ENCODE assay signal across 1 cellular context in the genomic region with DNA sequence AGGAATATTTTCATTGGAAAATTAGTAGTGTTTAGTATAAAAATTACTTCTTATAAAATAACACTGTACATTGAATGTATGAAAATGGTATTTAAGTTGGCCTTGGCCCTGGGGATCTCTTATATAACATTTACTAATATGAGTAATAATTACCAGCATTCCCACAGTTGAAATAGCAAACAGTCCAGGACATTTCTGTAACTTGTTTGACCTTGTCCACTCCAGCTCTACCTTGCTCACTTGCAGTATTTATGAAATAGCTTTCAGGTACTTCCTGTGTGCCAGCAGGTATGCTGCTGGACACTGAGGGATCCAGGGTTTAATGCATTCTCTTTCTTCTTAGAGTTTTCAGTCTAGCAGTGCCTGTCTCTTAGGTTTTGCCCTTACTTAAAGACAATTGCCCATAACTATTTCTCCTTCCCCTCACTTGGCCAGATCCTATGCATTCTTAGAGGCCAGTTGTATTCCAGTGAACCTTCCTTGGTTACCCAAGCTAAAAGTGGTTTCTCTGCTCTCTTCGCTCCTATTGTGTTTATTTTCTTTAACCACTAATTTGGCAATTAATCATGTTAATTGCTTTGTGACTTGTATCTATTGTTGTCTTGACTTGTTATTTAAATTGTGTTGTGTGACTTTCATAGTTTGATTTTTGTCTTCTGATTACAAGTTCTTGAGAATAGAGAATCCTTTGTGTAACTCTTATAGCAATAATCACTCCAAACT.
TF ChIP-seq lines count a peak whose summit lies in the region.

No MANE protein-coding gene starts in this region.

TF ChIP-seq in HepG2, 621 proteins besides CTCF, POLR2A, EP300 and RAD21 (continues in another document):
- TF ChIP-seq ONECUT2 (CRISPR knock-in tag; IDR thresholded peaks at IDR 0.05) (no peak), SMAD9 (CRISPR knock-in tag; IDR thresholded peaks at IDR 0.05) (no peak), SNAI1 (CRISPR knock-in tag; IDR thresholded peaks at IDR 0.05; ENCODE audit: borderline replicate concordance) (no peak), NFIC (IDR thresholded peaks at IDR 0.05; ENCODE audit: low read length) (peak; percentile 32; the same call in 1 of the 2 replicates), ZNF232 (CRISPR knock-in tag; IDR thresholded peaks at IDR 0.05; ENCODE audit: borderline replicate concordance) (no peak), ISL2 (CRISPR knock-in tag; IDR thresholded peaks at IDR 0.05) (0 out of 2 replicates have a peak, but pooled peaks have one; percentile 35), BCL6 (CRISPR knock-in tag; IDR thresholded peaks at IDR 0.05) (peak; percentile 63), FOXJ3 (CRISPR knock-in tag; IDR thresholded peaks at IDR 0.05; ENCODE audit: borderline replicate concordance) (peak; percentile 41; the same call in 1 of the 2 replicates), AHDC1 (CRISPR knock-in tag; IDR thresholded peaks at IDR 0.05; ENCODE audit: borderline replicate concordance) (peak; percentile 85; the same call in 1 of the 2 replicates), ZFP82 (CRISPR knock-in tag; IDR thresholded peaks at IDR 0.05; ENCODE audit: borderline replicate concordance) (0 out of 2 replicates have a peak, but pooled peaks have one; percentile 36), HDAC1 (CRISPR knock-in tag; IDR thresholded peaks at IDR 0.05) (peak; percentile 49; the same call in 1 of the 2 replicates), KDM3A (CRISPR knock-in tag; IDR thresholded peaks at IDR 0.05; ENCODE audit: low read depth) (0 out of 2 replicates have a peak, but pooled peaks have one; percentile 44), ATF7 (IDR thresholded peaks at IDR 0.05) (no peak), ATF7 (CRISPR knock-in tag; IDR thresholded peaks at IDR 0.05) (no peak), TCF12 (IDR thresholded peaks at IDR 0.05) (no peak), TCF12 (CRISPR knock-in tag; IDR thresholded peaks at IDR 0.05) (no peak), CREM (IDR thresholded peaks at IDR 0.05) (peak; percentile 26; the same call in 1 of the 2 replicates), CREM (CRISPR knock-in tag; IDR thresholded peaks at IDR 0.05) (no peak), AGO1 (IDR thresholded peaks at IDR 0.05; ENCODE audit: low read depth, low read length, poor library complexity, severe bottlenecking) (no peak), TP53 (CRISPR knock-in tag; conservative IDR thresholded peaks at IDR 0.05) (no peak), AHR (CRISPR knock-in tag; IDR thresholded peaks at IDR 0.05) (no peak), RBM22 (optimal IDR thresholded peaks at IDR 0.05; ENCODE audit: low read length) (no peak), TARDBP (CRISPR knock-in tag; IDR thresholded peaks at IDR 0.05) (peak; percentile 46; the same call in 1 of the 2 replicates), THAP11 (CRISPR knock-in tag; IDR thresholded peaks at IDR 0.05) (peak; percentile 53; the same call in 1 of the 2 replicates), TBL1XR1 (IDR thresholded peaks at IDR 0.05; ENCODE audit: borderline replicate concordance, low read length, partially characterized antibody) (peak; percentile 39), KLF16 (CRISPR knock-in tag; IDR thresholded peaks at IDR 0.05) (peak in 1 of 2 experiments; percentile 69; a peak in 2 of 4 replicates), TOE1 (CRISPR knock-in tag; IDR thresholded peaks at IDR 0.05) (no peak), MIER3 (CRISPR knock-in tag; IDR thresholded peaks at IDR 0.05; ENCODE audit: borderline replicate concordance) (0 out of 2 replicates have a peak, but pooled peaks have one; percentile 55), ELF1 (CRISPR knock-in tag; IDR thresholded peaks at IDR 0.05) (peak; percentile 72), NR2F6 (IDR thresholded peaks at IDR 0.05) (peak; percentile 72), NR2F6 (CRISPR knock-in tag; IDR thresholded peaks at IDR 0.05) (peak; percentile 80), JUND (CRISPR knock-in tag; IDR thresholded peaks at IDR 0.05) (no peak), PBX3 (CRISPR knock-in tag; IDR thresholded peaks at IDR 0.05; ENCODE audit: borderline replicate concordance) (no peak), FOSL1 (CRISPR knock-in tag; IDR thresholded peaks at IDR 0.05; ENCODE audit: borderline replicate concordance) (peak; percentile 12; the same call in 1 of the 2 replicates), ZBTB7B (CRISPR knock-in tag; IDR thresholded peaks at IDR 0.05) (0 out of 2 replicates have a peak, but pooled peaks have one; percentile 28), ZNF382 (CRISPR knock-in tag; IDR thresholded peaks at IDR 0.05; ENCODE audit: borderline replicate concordance) (no peak), PAF1 (CRISPR knock-in tag; IDR thresholded peaks at IDR 0.05) (no peak), SMYD3 (CRISPR knock-in tag; IDR thresholded peaks at IDR 0.05) (peak; percentile 46; the same call in 1 of the 2 replicates), KMT2B (CRISPR knock-in tag; IDR thresholded peaks at IDR 0.05) (0 out of 2 replicates have a peak, but pooled peaks have one; percentile 52), HMG20A (CRISPR knock-in tag; IDR thresholded peaks at IDR 0.05; ENCODE audit: borderline replicate concordance) (peak; percentile 76; the same call in 1 of the 2 replicates), NFE2L1 (CRISPR knock-in tag; IDR thresholded peaks at IDR 0.05; ENCODE audit: borderline replicate concordance) (no peak), ZNF543 (CRISPR knock-in tag; IDR thresholded peaks at IDR 0.05) (0 out of 2 replicates have a peak, but pooled peaks have one; percentile 33), ZMYM4 (CRISPR knock-in tag; IDR thresholded peaks at IDR 0.05) (peak; percentile 67), KLF9 (CRISPR knock-in tag; IDR thresholded peaks at IDR 0.05; ENCODE audit: low read depth) (no peak), DPF2 (CRISPR knock-in tag; IDR thresholded peaks at IDR 0.05; ENCODE audit: borderline replicate concordance, low read depth) (peak; percentile 59; the same call in 1 of the 2 replicates), ZFP36L1 (CRISPR knock-in tag; IDR thresholded peaks at IDR 0.05) (no peak), PHF20 (CRISPR knock-in tag; IDR thresholded peaks at IDR 0.05) (no peak)
- TF ChIP-seq, protein P1, sequence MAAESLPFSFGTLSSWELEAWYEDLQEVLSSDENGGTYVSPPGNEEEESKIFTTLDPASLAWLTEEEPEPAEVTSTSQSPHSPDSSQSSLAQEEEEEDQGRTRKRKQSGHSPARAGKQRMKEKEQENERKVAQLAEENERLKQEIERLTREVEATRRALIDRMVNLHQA (CRISPR knock-in tag; IDR thresholded peaks at IDR 0.05), result no peak
- TF ChIP-seq, protein P2, sequence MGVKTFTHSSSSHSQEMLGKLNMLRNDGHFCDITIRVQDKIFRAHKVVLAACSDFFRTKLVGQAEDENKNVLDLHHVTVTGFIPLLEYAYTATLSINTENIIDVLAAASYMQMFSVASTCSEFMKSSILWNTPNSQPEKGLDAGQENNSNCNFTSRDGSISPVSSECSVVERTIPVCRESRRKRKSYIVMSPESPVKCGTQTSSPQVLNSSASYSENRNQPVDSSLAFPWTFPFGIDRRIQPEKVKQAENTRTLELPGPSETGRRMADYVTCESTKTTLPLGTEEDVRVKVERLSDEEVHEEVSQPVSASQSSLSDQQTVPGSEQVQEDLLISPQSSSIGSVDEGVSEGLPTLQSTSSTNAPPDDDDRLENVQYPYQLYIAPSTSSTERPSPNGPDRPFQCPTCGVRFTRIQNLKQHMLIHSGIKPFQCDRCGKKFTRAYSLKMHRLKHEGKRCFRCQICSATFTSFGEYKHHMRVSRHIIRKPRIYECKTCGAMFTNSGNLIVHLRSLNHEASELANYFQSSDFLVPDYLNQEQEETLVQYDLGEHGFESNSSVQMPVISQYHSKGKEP (CRISPR knock-in tag; IDR thresholded peaks at IDR 0.05), result no peak
- TF ChIP-seq, protein P3, sequence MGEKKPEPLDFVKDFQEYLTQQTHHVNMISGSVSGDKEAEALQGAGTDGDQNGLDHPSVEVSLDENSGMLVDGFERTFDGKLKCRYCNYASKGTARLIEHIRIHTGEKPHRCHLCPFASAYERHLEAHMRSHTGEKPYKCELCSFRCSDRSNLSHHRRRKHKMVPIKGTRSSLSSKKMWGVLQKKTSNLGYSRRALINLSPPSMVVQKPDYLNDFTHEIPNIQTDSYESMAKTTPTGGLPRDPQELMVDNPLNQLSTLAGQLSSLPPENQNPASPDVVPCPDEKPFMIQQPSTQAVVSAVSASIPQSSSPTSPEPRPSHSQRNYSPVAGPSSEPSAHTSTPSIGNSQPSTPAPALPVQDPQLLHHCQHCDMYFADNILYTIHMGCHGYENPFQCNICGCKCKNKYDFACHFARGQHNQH (CRISPR knock-in tag; IDR thresholded peaks at IDR 0.05), result peak; percentile 58; the same call in 1 of the 2 replicates
- TF ChIP-seq, protein P4, sequence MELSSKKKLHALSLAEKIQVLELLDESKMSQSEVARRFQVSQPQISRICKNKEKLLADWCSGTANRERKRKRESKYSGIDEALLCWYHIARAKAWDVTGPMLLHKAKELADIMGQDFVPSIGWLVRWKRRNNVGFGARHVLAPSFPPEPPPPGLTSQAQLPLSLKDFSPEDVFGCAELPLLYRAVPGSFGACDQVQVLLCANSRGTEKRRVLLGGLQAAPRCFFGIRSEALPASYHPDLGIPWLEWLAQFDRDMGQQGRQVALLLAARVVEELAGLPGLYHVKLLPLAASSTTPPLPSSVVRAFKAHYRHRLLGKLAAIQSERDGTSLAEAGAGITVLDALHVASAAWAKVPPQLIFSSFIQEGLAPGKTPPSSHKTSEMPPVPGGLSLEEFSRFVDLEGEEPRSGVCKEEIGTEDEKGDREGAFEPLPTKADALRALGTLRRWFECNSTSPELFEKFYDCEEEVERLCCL (CRISPR knock-in tag; IDR thresholded peaks at IDR 0.05; ENCODE audit: borderline replicate concordance), result no peak
- TF ChIP-seq, protein P5, sequence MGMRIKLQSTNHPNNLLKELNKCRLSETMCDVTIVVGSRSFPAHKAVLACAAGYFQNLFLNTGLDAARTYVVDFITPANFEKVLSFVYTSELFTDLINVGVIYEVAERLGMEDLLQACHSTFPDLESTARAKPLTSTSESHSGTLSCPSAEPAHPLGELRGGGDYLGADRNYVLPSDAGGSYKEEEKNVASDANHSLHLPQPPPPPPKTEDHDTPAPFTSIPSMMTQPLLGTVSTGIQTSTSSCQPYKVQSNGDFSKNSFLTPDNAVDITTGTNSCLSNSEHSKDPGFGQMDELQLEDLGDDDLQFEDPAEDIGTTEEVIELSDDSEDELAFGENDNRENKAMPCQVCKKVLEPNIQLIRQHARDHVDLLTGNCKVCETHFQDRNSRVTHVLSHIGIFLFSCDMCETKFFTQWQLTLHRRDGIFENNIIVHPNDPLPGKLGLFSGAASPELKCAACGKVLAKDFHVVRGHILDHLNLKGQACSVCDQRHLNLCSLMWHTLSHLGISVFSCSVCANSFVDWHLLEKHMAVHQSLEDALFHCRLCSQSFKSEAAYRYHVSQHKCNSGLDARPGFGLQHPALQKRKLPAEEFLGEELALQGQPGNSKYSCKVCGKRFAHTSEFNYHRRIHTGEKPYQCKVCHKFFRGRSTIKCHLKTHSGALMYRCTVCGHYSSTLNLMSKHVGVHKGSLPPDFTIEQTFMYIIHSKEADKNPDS (CRISPR knock-in tag; IDR thresholded peaks at IDR 0.05), result peak; percentile 97
- TF ChIP-seq, protein P6, sequence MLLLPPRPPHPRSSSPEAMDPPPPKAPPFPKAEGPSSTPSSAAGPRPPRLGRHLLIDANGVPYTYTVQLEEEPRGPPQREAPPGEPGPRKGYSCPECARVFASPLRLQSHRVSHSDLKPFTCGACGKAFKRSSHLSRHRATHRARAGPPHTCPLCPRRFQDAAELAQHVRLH (CRISPR knock-in tag; IDR thresholded peaks at IDR 0.05; ENCODE audit: borderline replicate concordance, low read depth), result no peak
- TF ChIP-seq, protein P7, sequence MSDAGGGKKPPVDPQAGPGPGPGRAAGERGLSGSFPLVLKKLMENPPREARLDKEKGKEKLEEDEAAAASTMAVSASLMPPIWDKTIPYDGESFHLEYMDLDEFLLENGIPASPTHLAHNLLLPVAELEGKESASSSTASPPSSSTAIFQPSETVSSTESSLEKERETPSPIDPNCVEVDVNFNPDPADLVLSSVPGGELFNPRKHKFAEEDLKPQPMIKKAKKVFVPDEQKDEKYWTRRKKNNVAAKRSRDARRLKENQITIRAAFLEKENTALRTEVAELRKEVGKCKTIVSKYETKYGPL (CRISPR knock-in tag; IDR thresholded peaks at IDR 0.05), result peak; percentile 78; the same call in 1 of the 2 replicates
